19 cellular contexts compared by ENCODE assay signal in genomic region chr1:43445618-43446387, GRCh38. TPM values are rescaled to one million over a fixed set of nuclear protein-coding genes. Genes with fewer than 3 reads are reported as not detected.
A peak's percentile ranks its signal among the peaks of the same experiment; 100 is the strongest.
DNase-seq lines count a peak whose midpoint lies in the region; ATAC-seq and TF ChIP-seq lines count a peak whose summit lies in the region.
"Had no signal": no experiment of that assay in that cellular context is flagged by ENCODE, and none has a peak within 500 bp of the region (broad histone marks: within the 10 kb centered on the region; RNA-seq: fewer than 3 reads in every experiment).

No MANE protein-coding gene starts in this region.

- H3K36me3 Mint-ChIP-seq in activated naive CD4-positive, alpha-beta T cell treated with anti-CD3 and anti-CD28 coated beads for 36 hours (ENCODE audit: low read depth), result peaks cover 21% of the 10 kb centered on the region

- no peaks in the 10 kb centered on the region for H3K79me2 ChIP-seq in hepatocyte

- WGBS in suprapubic skin, result 87% methylated on average over 9 of the region's 10 CpGs
- WGBS in hepatocyte (ENCODE audit: low lambda C conversion rate, missing lambda C conversion rate), result 97% methylated on average over 10 of the region's 10 CpGs

- H3K4me1 Mint-ChIP-seq in activated naive CD4-positive, alpha-beta T cell treated with anti-CD3 and anti-CD28 coated beads for 36 hours (ENCODE audit: low read depth), result no peaks in the 10 kb centered on the region
- H3K4me1 Mint-ChIP-seq: activated CD4-positive, alpha-beta T cell treated with anti-CD3 and anti-CD28 coated beads for 36 hours had no signal

- H3K4me3 ChIP-seq in RWPE2 (ENCODE audit: severe bottlenecking) (no peak overlapping the region), suprapubic skin (no peak overlapping the region), hepatocyte (no peak overlapping the region)

- no peaks in the 10 kb centered on the region for H3K9me3 Mint-ChIP-seq in activated naive CD4-positive, alpha-beta T cell treated with anti-CD3 and anti-CD28 coated beads for 36 hours

- peaks cover 89% of the 10 kb centered on the region for H3K36me3 ChIP-seq in RWPE2 (ENCODE audit: low read depth)
- H3K36me3 ChIP-seq in suprapubic skin, result peaks cover 100% of the 10 kb centered on the region
- H3K36me3 ChIP-seq in hepatocyte (replicated peaks; ENCODE audit: insufficient read depth, low read depth), result no peaks in the 10 kb centered on the region

- H3K27me3 Mint-ChIP-seq in activated naive CD4-positive, alpha-beta T cell treated with anti-CD3 and anti-CD28 coated beads for 36 hours (ENCODE audit: low read depth), result no peaks in the 10 kb centered on the region
- H3K27me3 Mint-ChIP-seq: activated CD4-positive, alpha-beta T cell treated with anti-CD3 and anti-CD28 coated beads for 36 hours had no signal

- intact Hi-C loops in activated naive CD4-positive, alpha-beta T cell treated with anti-CD3 and anti-CD28 coated beads for 36 hours (cut with micrococcal nuclease), result no loop called here

- DNase-seq in activated naive CD4-positive, alpha-beta T cell treated with anti-CD3 and anti-CD28 coated beads for 36 hours, result peak; percentile 1
- no peak for DNase-seq in activated naive CD4-positive, alpha-beta T cell treated with Interleukin-2 at 50 U/mL for 16 hours
- DNase-seq in RWPE2 (ENCODE audit: low spot score) (peak; percentile 32), left lobe of liver (ENCODE audit: low spot score) (peak; percentile 40), suprapubic skin (ENCODE audit: low spot score in 2 of 2) (peak; percentile 49 to 67), hepatocyte (ENCODE audit: low spot score) (no peak)
- DNase-seq: activated CD4-positive, alpha-beta T cell treated with anti-CD3 and anti-CD28 coated beads for 36 hours; activated gamma-delta T cell treated with Interleukin-2 at 50 U/mL for 16 hours; DMS79; effector memory CD4-positive, alpha-beta T cell; GOT3; MM.1S; NCI-H1436 treated with DMSO at 0.1 percent for 48 hours; NCI-H2171 treated with DMSO at 0.1 percent for 48 hours; NCI-H526 treated with DMSO at 0.1 percent for 48 hours; retina had no signal

- no peak for TF ChIP-seq POLR2A in suprapubic skin (IDR thresholded peaks at IDR 0.05)

- H3K4me3 Mint-ChIP-seq in activated naive CD4-positive, alpha-beta T cell treated with anti-CD3 and anti-CD28 coated beads for 36 hours, result no peak overlapping the region
- H3K4me3 Mint-ChIP-seq: activated CD4-positive, alpha-beta T cell treated with anti-CD3 and anti-CD28 coated beads for 36 hours had no signal

- no peaks in the 10 kb centered on the region for H3K9me3 ChIP-seq in RWPE2 (ENCODE audit: severe bottlenecking)
- H3K9me3 ChIP-seq in suprapubic skin, result no peaks in the 10 kb centered on the region
- no peaks in the 10 kb centered on the region for H3K9me3 ChIP-seq in hepatocyte (ENCODE audit: low read depth)

- no peaks in the 10 kb centered on the region for H4K20me1 ChIP-seq in hepatocyte (ENCODE audit: insufficient read depth, poor library complexity, severe bottlenecking)

- H2AFZ ChIP-seq in hepatocyte, result no peak overlapping the region

- ATAC-seq in RWPE2 (ENCODE audit: low read depth) (no peak), left lobe of liver (no peak), HG02798 (IDR thresholded peaks at IDR 0.05; ENCODE audit: poor library complexity, unreplicated experiment) (no peak), HG02571 (IDR thresholded peaks at IDR 0.05; ENCODE audit: unreplicated experiment) (no peak)
- ATAC-seq: activated CD4-positive, alpha-beta T cell treated with anti-CD3 and anti-CD28 coated beads for 36 hours had no signal

- TF ChIP-seq CTCF in RWPE2 (IDR thresholded peaks at IDR 0.05; ENCODE audit: poor library complexity, severe bottlenecking) (no peak), suprapubic skin (IDR thresholded peaks at IDR 0.05) (no peak), hepatocyte (IDR thresholded peaks at IDR 0.05; ENCODE audit: poor library complexity) (no peak)

- no peaks in the 10 kb centered on the region for H3K9me2 ChIP-seq in hepatocyte (replicated peaks; ENCODE audit: insufficient read depth)

- no peak for TF ChIP-seq EP300 in suprapubic skin (IDR thresholded peaks at IDR 0.05)

- H3K4me1 ChIP-seq in RWPE2 (ENCODE audit: insufficient read depth, poor library complexity, severe bottlenecking) (no peaks in the 10 kb centered on the region), suprapubic skin (no peaks in the 10 kb centered on the region), hepatocyte (ENCODE audit: insufficient read depth) (no peaks in the 10 kb centered on the region)

- H3K27ac Mint-ChIP-seq in activated naive CD4-positive, alpha-beta T cell treated with anti-CD3 and anti-CD28 coated beads for 36 hours, result no peak overlapping the region
- H3K27ac Mint-ChIP-seq: activated CD4-positive, alpha-beta T cell treated with anti-CD3 and anti-CD28 coated beads for 36 hours had no signal

- H3K27me3 ChIP-seq in RWPE2 (ENCODE audit: insufficient read depth, poor library complexity, severe bottlenecking) (no peaks in the 10 kb centered on the region), suprapubic skin (no peaks in the 10 kb centered on the region), hepatocyte (no peaks in the 10 kb centered on the region)

- H3K4me2 ChIP-seq in hepatocyte, result no peak overlapping the region

- H3K27ac ChIP-seq in RWPE2 (ENCODE audit: poor library complexity, severe bottlenecking) (peak overlapping the region; percentile 98), suprapubic skin (no peak overlapping the region), hepatocyte (no peak overlapping the region)
- H3K27ac ChIP-seq: C4-2B had no signal

- CTCF ChIA-PET in activated naive CD4-positive, alpha-beta T cell treated with anti-CD3 and anti-CD28 coated beads for 36 hours (lab: Charles Lee), result no interaction called here

RNA-seq across cellular contexts. Expression of gene HYI, which starts 7.9 kb away (rescaled TPM):
- 1 to 10 TPM; 9.1 to 9.2 TPM for total RNA-seq in activated naive CD4-positive, alpha-beta T cell treated with anti-CD3 and anti-CD28 coated beads for 36 hours
- total RNA-seq in left lobe of liver (47.1 TPM), suprapubic skin (10 to 100 TPM; 27.8 to 55.8 (median 39.5) TPM), hepatocyte (25.9 and 37.5 TPM in 2 replicates)
- polyA plus RNA-seq in hepatocyte, result 30.7 and 31.4 TPM in 2 replicates

RNA-seq across cellular contexts. Expression of gene SZT2, which starts 56.1 kb away (rescaled TPM):
- total RNA-seq in activated naive CD4-positive, alpha-beta T cell treated with anti-CD3 and anti-CD28 coated beads for 36 hours, result 10 to 100 TPM; 26.6 to 28.2 TPM
- total RNA-seq in left lobe of liver (21.3 TPM), suprapubic skin (100 to 1,000 TPM in 1 of 4 donors, 10 to 100 TPM in 3; 44.2 to 132 (median 65.5) TPM), hepatocyte (13.7 and 18.8 TPM in 2 replicates)
- polyA plus RNA-seq in hepatocyte, result 13.8 and 14.8 TPM in 2 replicates

RNA-seq across cellular contexts. Expression of gene MED8, which starts 56.2 kb away (rescaled TPM):
- total RNA-seq in activated naive CD4-positive, alpha-beta T cell treated with anti-CD3 and anti-CD28 coated beads for 36 hours, result 10 to 100 TPM; 45.8 to 45.9 TPM
- total RNA-seq in left lobe of liver (19.7 TPM), suprapubic skin (10 to 100 TPM; 26.8 to 43.2 (median 40.3) TPM), hepatocyte (58.6 and 60.6 TPM in 2 replicates)
- 68.3 and 70.4 TPM in 2 replicates for polyA plus RNA-seq in hepatocyte

Comparison
In these comparisons a context has a peak if more than half of its experiments do, and no peak if none do; other contexts are left out.
1. DNase-seq: peak in activated naive CD4-positive, alpha-beta T cell treated with anti-CD3 and anti-CD28 coated beads for 36 hours (single experiment), RWPE2 (single experiment), left lobe of liver (single experiment) and suprapubic skin (2 of 2); none in activated naive CD4-positive, alpha-beta T cell treated with Interleukin-2 at 50 U/mL for 16 hours (single experiment) and hepatocyte (single experiment).